ENCODE assay signal across 24 cellular contexts in the genomic region with DNA sequence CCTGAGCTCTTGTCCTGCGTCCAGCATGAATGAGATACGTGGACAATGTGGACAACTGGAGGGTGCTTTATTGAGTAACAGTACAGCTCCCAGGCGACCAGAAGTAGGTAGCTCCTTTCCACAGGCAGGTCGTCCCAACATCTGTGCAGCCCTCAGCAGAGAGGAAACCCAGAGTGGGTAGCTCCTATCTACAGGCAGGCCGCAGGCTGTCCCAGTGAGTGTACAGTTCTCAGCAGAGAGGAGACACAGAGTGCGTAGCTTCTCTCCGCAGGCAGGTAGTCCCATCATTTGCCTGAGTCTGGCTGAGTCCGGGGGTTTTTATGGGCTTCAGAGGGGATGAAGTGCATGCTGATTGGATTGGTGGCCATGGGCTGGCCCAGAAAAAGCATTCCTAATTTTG.
"Had no signal": no experiment of that assay in that cellular context is flagged by ENCODE, and none has a peak within 500 bp of the region (broad histone marks: within the 10 kb centered on the region; RNA-seq: fewer than 3 reads in every experiment).

No MANE protein-coding gene starts in this region.

- H3K4me1 Mint-ChIP-seq: immature natural killer cell; naive thymus-derived CD8-positive, alpha-beta T cell; nephron progenitor cell; neural progenitor cell; stimulated activated naive B cell treated with anti-CD40 and anti-IgM and Interleukin-4, amounts not matched to agents 10 μg/mL and 1 μg/mL and 100 μg/mL, for 72 hours had no signal

- H2AFZ ChIP-seq: neural progenitor cell had no signal

- H3K36me3 ChIP-seq: heart left ventricle, left lung, lower lobe of right lung, neural progenitor cell, pancreas, prostate gland, transverse colon, upper lobe of left lung, vagina had no signal

- H3K4me2 ChIP-seq: neural progenitor cell had no signal

- H3K4me3 ChIP-seq: heart left ventricle, left lung, lower lobe of right lung, neural progenitor cell, pancreas, prostate gland, skin epidermis, transverse colon, upper lobe of left lung, vagina had no signal

- DNase-seq: hypothalamus; immature natural killer cell; left colon; left lung; lower lobe of right lung; mammary epithelial cell; mesenchymal stem cell; naive thymus-derived CD8-positive, alpha-beta T cell; nephron progenitor cell; retina; stimulated activated CD4-positive, alpha-beta T cell treated with anti-CD3 and anti-CD28 coated beads, Interleukin-4, amount 100 ng/mL, for 24 hours; stimulated activated naive B cell treated with anti-CD40 and anti-IgM and Interleukin-4, amounts not matched to agents 10 μg/mL and 1 μg/mL and 100 μg/mL, for 72 hours; substantia nigra; transverse colon had no signal

- H3K27ac Mint-ChIP-seq: immature natural killer cell; naive thymus-derived CD8-positive, alpha-beta T cell; nephron progenitor cell; neural progenitor cell; stimulated activated naive B cell treated with anti-CD40 and anti-IgM and Interleukin-4, amounts not matched to agents 10 μg/mL and 1 μg/mL and 100 μg/mL, for 72 hours; stimulated activated naive CD8-positive, alpha-beta T cell treated with anti-CD3 and anti-CD28 coated beads, Interleukin-15, Interleukin-2, amounts not matched to agents 100 ng/mL and 50 ng/mL, for 24 hours had no signal

- H3K27me3 ChIP-seq: heart left ventricle, left lung, neural progenitor cell, pancreas, transverse colon, upper lobe of left lung, vagina had no signal

- H3K4me3 Mint-ChIP-seq: immature natural killer cell; naive thymus-derived CD8-positive, alpha-beta T cell; nephron progenitor cell; neural progenitor cell; stimulated activated naive B cell treated with anti-CD40 and anti-IgM and Interleukin-4, amounts not matched to agents 10 μg/mL and 1 μg/mL and 100 μg/mL, for 72 hours; stimulated activated naive CD8-positive, alpha-beta T cell treated with anti-CD3 and anti-CD28 coated beads, Interleukin-15, Interleukin-2, amounts not matched to agents 100 ng/mL and 50 ng/mL, for 24 hours had no signal

- H3K9ac ChIP-seq: neural progenitor cell had no signal

- H3K36me3 Mint-ChIP-seq: immature natural killer cell; naive thymus-derived CD8-positive, alpha-beta T cell; neural progenitor cell; stimulated activated naive B cell treated with anti-CD40 and anti-IgM and Interleukin-4, amounts not matched to agents 10 μg/mL and 1 μg/mL and 100 μg/mL, for 72 hours had no signal

- H3K27ac ChIP-seq: heart left ventricle, left lung, lower lobe of right lung, neural progenitor cell, pancreas, prostate gland, skin epidermis, transverse colon, upper lobe of left lung, vagina had no signal

- H3K4me1 ChIP-seq: left lung, lower lobe of right lung, prostate gland, transverse colon, upper lobe of left lung had no signal

- H3K9me3 Mint-ChIP-seq: naive thymus-derived CD8-positive, alpha-beta T cell; nephron progenitor cell; neural progenitor cell; stimulated activated naive B cell treated with anti-CD40 and anti-IgM and Interleukin-4, amounts not matched to agents 10 μg/mL and 1 μg/mL and 100 μg/mL, for 72 hours; stimulated activated naive CD8-positive, alpha-beta T cell treated with anti-CD3 and anti-CD28 coated beads, Interleukin-15, Interleukin-2, amounts not matched to agents 100 ng/mL and 50 ng/mL, for 24 hours had no signal

- ATAC-seq: left colon, left lung, pancreas, right cardiac atrium, sciatic nerve had no signal

- H3K27me3 Mint-ChIP-seq: stimulated activated naive B cell treated with anti-CD40 and anti-IgM and Interleukin-4, amounts not matched to agents 10 μg/mL and 1 μg/mL and 100 μg/mL, for 72 hours; stimulated activated naive CD8-positive, alpha-beta T cell treated with anti-CD3 and anti-CD28 coated beads, Interleukin-15, Interleukin-2, amounts not matched to agents 100 ng/mL and 50 ng/mL, for 24 hours had no signal

- H3K9me3 ChIP-seq: heart left ventricle, left lung, lower lobe of right lung, pancreas, prostate gland, transverse colon, upper lobe of left lung, vagina had no signal
